ENCODE assay signal across 16 cellular contexts in genomic region chr1:6013491-6013890, GRCh38. TPM values are rescaled to one million over a fixed set of nuclear protein-coding genes. Genes with fewer than 3 reads are reported as not detected.
DNase-seq lines count a peak whose midpoint lies in the region; ATAC-seq and TF ChIP-seq lines count a peak whose summit lies in the region.
"Had no signal": no experiment of that assay in that cellular context is flagged by ENCODE, and none has a peak within 500 bp of the region (broad histone marks: within the 10 kb centered on the region; RNA-seq: fewer than 3 reads in every experiment).

No MANE protein-coding gene starts in this region.

- intact Hi-C loops in psoas muscle (cut with DNase I) (no loop called here), A673 (cut with micrococcal nuclease; ENCODE audit: unreplicated experiment) (no loop called here)

- H3K9me3 Mint-ChIP-seq in stimulated activated naive CD8-positive, alpha-beta T cell treated with anti-CD3 and anti-CD28 coated beads, Interleukin-15, amount 100 ng/mL, for 72 hours: no peaks in the 10 kb centered on the region
- H3K9me3 Mint-ChIP-seq: HFFc6 had no signal

- BruUV-seq in A673 (replicated peaks; lab: Mats Ljungman, UMichigan): no TSS peak

- peak overlapping the region; percentile 88 to 91 for H3K27ac ChIP-seq in right atrium auricular region
- H3K27ac ChIP-seq in psoas muscle: peak overlapping the region; percentile 61
- no peak overlapping the region for H3K27ac ChIP-seq in A673 (ENCODE audit: low read depth, low read length, poor library complexity, severe bottlenecking)
- H3K27ac ChIP-seq: Peyer's patch had no signal

- WGBS in psoas muscle, 3 donors: 88 to 92% (median 89%) methylated on average over 11 to 12 of the region's 12 CpGs

- peaks cover 21% of the 10 kb centered on the region for H3K4me1 Mint-ChIP-seq in stimulated activated naive CD8-positive, alpha-beta T cell treated with anti-CD3 and anti-CD28 coated beads, Interleukin-15, amount 100 ng/mL, for 72 hours

- POLR2A ChIA-PET in A673 (lab: Charles Lee; ENCODE audit: low non-redundant PET): no interaction called here

- CTCF ChIA-PET in A673 (lab: Charles Lee): no interaction called here

- no peaks in the 10 kb centered on the region for H3K27me3 Mint-ChIP-seq in stimulated activated naive CD8-positive, alpha-beta T cell treated with anti-CD3 and anti-CD28 coated beads, Interleukin-15, amount 100 ng/mL, for 72 hours

- peak overlapping the region; percentile 32 to 72 for H3K27ac Mint-ChIP-seq in stimulated activated naive CD8-positive, alpha-beta T cell treated with anti-CD3 and anti-CD28 coated beads, Interleukin-15, amount 100 ng/mL, for 72 hours
- H3K27ac Mint-ChIP-seq: HFFc6 had no signal

- no peak for ATAC-seq in stimulated activated naive CD8-positive, alpha-beta T cell treated with anti-CD3 and anti-CD28 coated beads, Interleukin-15, amount 100 ng/mL, for 72 hours
- ATAC-seq in stimulated activated naive CD8-positive, alpha-beta T cell treated with anti-CD3 and anti-CD28 coated beads, Interleukin-15, Interleukin-2, amounts not matched to agents 100 U/mL and 50 U/mL, for 24 hours: no peak
- no peak for ATAC-seq in psoas muscle

- H3K4me1 ChIP-seq in right atrium auricular region (peaks cover 0 to 20% of the 10 kb centered on the region in 2 donors), psoas muscle (no peaks in the 10 kb centered on the region), A673 (ENCODE audit: insufficient read depth, low read length, poor library complexity, severe bottlenecking) (no peaks in the 10 kb centered on the region)
- H3K4me1 ChIP-seq: Peyer's patch had no signal

- H3K4me3 Mint-ChIP-seq in stimulated activated naive CD8-positive, alpha-beta T cell treated with anti-CD3 and anti-CD28 coated beads, Interleukin-15, amount 100 ng/mL, for 72 hours: no peak overlapping the region
- H3K4me3 Mint-ChIP-seq: HFFc6 had no signal

- no peak for DNase-seq in stimulated activated naive CD8-positive, alpha-beta T cell treated with anti-CD3 and anti-CD28 coated beads, Interleukin-15, amount 100 ng/mL, for 72 hours
- DNase-seq in stimulated activated naive CD8-positive, alpha-beta T cell treated with anti-CD3 and anti-CD28 coated beads, Interleukin-15, Interleukin-2, amounts not matched to agents 100 U/mL and 50 U/mL, for 24 hours: no peak
- DNase-seq in right atrium auricular region (ENCODE audit: low spot score) (no peak), psoas muscle (no peak), NOMO-1 (lab: John Stamatoyannopoulos, UW; ENCODE audit: unreplicated experiment in 2 of 2) (no peak), SKM-1 (lab: John Stamatoyannopoulos, UW; ENCODE audit: unreplicated experiment) (no peak), A673 (ENCODE audit: low spot score) (no peak)
- DNase-seq in stimulated activated CD8-positive, alpha-beta memory T cell treated with anti-CD3 and anti-CD28 coated beads, Interleukin-4, amount 100 ng/mL, for 48 hours: no peak
- DNase-seq: AML-193, GOT3, HFFc6, KG1, NCI-H1092, NCI-H1694, Peyer's patch, SIG-M5 had no signal

- H3K36me3 ChIP-seq in right atrium auricular region (no peaks in the 10 kb centered on the region), psoas muscle (ENCODE audit: insufficient read depth in 1 of 2, low read depth in 1 of 2) (no peaks in the 10 kb centered on the region), A673 (ENCODE audit: insufficient read depth, low read length, poor library complexity, severe bottlenecking) (no peaks in the 10 kb centered on the region)
- H3K36me3 ChIP-seq: Peyer's patch had no signal

- H3K4me3 ChIP-seq in right atrium auricular region (no peak overlapping the region), psoas muscle (no peak overlapping the region), A673 (ENCODE audit: low read depth, low read length, poor library complexity, severe bottlenecking) (no peak overlapping the region)
- H3K4me3 ChIP-seq: Peyer's patch had no signal

- H3K27me3 ChIP-seq in right atrium auricular region (no peaks in the 10 kb centered on the region), psoas muscle (ENCODE audit: insufficient read depth in 3 of 3, low read length in 2 of 3) (no peaks in the 10 kb centered on the region), A673 (replicated peaks; ENCODE audit: insufficient read depth, low read depth, low read length, poor library complexity) (no peaks in the 10 kb centered on the region)
- H3K27me3 ChIP-seq: Peyer's patch had no signal

- H3K9me3 ChIP-seq in right atrium auricular region (no peaks in the 10 kb centered on the region), psoas muscle (no peaks in the 10 kb centered on the region), A673 (ENCODE audit: low read depth, low read length, poor library complexity, severe bottlenecking) (no peaks in the 10 kb centered on the region)
- H3K9me3 ChIP-seq: Peyer's patch had no signal

- TF ChIP-seq CTCF in right atrium auricular region (IDR thresholded peaks at IDR 0.05) (no peak), psoas muscle (IDR thresholded peaks at IDR 0.05) (no peak), A673 (conservative IDR thresholded peaks at IDR 0.05; ENCODE audit: low read depth, low read length) (no peak)

RNA-seq across cellular contexts. Expression of gene NPHP4, which starts 21.3 kb away (rescaled TPM):
- total RNA-seq in right atrium auricular region (1 to 10 TPM; 3.0 to 4.3 TPM), psoas muscle (1 to 10 TPM; 1.6 to 2.8 (median 1.9) TPM), A673 (2021) (27.6 and 29.7 TPM in 2 replicates)
- 1 to 10 TPM; 1.3 to 2.1 (median 1.5) TPM for polyA plus RNA-seq in psoas muscle

RNA-seq across cellular contexts. Expression of gene KCNAB2, which starts 32.2 kb away (rescaled TPM):
- 10 to 100 TPM in 1 of 2 donors, 1 to 10 TPM in 1; 9.3 to 14.3 TPM for total RNA-seq in right atrium auricular region
- total RNA-seq in psoas muscle: 1 to 10 TPM; 2.1 to 8.8 (median 3.6) TPM
- 1 to 10 TPM in 2 of 3 donors, under 1 TPM in 1; 0.86 to 1.7 (median 1.6) TPM for polyA plus RNA-seq in psoas muscle
- 6.4 and 7.7 TPM in 2 replicates for total RNA-seq in A673 (2021)
